In the genomic region with DNA sequence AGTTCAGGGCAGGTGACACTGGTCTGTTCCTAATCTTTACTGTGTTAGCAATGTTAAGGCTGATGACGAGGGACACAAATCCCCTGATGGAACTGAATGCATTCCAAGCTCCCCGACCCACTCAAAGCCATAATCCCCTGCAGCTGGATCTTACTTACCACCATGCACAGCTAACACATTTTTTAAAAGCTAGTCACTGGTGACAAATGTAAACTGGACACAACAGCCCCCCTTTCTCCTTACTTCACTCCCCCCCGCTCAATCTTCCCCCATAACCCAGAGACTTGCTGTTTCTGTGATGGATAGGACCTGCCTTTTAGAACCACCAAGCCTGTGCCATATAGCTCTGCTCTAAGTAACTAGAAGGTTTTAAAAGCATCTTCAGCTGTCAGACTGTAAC, we compare ENCODE assay signal across 1 cellular context.
TF ChIP-seq lines count a peak whose summit lies in the region.

No MANE protein-coding gene starts in this region.

TF ChIP-seq in IMR-90, 13 proteins besides CTCF, POLR2A, EP300 and RAD21 (continued from another document):
- TF ChIP-seq ELK1 (IDR thresholded peaks at IDR 0.05; ENCODE audit: borderline replicate concordance, low read depth, low read length) = no peak
- peak; percentile 73; the same call in 1 of the 2 replicates for TF ChIP-seq MAZ (IDR thresholded peaks at IDR 0.05; ENCODE audit: borderline replicate concordance, low read depth, low read length)
- TF ChIP-seq CEBPB (IDR thresholded peaks at IDR 0.05; ENCODE audit: low read depth, low read length) = no peak
- TF ChIP-seq MXI1 (IDR thresholded peaks at IDR 0.05; ENCODE audit: borderline replicate concordance, low read depth, low read length) = no peak
- TF ChIP-seq, protein P1, sequence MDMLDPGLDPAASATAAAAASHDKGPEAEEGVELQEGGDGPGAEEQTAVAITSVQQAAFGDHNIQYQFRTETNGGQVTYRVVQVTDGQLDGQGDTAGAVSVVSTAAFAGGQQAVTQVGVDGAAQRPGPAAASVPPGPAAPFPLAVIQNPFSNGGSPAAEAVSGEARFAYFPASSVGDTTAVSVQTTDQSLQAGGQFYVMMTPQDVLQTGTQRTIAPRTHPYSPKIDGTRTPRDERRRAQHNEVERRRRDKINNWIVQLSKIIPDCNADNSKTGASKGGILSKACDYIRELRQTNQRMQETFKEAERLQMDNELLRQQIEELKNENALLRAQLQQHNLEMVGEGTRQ (IDR thresholded peaks at IDR 0.05; ENCODE audit: low read depth, low read length) = no peak
- 0 out of 2 replicates have a peak, but pooled peaks have one; percentile 25 for TF ChIP-seq BHLHE40 (IDR thresholded peaks at IDR 0.05; ENCODE audit: low read depth, low read length)
